In the genomic region with DNA sequence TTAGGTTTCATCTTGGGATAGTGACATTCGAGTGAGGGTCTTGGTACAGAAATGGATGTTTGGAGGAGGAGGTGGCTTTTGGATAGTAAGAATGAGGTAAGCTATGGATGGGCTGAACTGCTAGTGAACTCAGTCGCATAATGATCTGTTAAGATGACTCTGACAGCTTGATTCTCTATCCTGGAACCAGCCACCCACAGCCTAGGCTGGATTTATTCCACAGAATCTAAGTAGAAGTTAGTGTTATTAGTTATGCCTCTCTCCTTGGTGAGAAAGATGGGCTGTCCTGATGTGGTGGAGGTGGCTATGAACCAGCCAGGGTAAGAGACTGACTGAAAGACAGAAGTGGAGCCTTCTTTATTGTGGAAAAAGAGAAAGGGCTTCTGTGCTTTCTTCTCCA, we compare ENCODE assay signal across 31 cellular contexts. TPM values are rescaled to one million over a fixed set of nuclear protein-coding genes. Genes with fewer than 3 reads are reported as not detected.
"Had no signal": no experiment of that assay in that cellular context is flagged by ENCODE, and none has a peak within 500 bp of the region (broad histone marks: within the 10 kb centered on the region; RNA-seq: fewer than 3 reads in every experiment).

No MANE protein-coding gene starts in this region.

- H3K27me3 ChIP-seq: ascending aorta, cardiac muscle cell had no signal

- H3K4me3 ChIP-seq: ascending aorta, cardiac muscle cell had no signal

- ATAC-seq: activated CD8-positive, alpha-beta memory T cell treated with anti-CD3 and anti-CD28 coated beads, Interleukin-2, amount 10 ng/mL, durations not matched to agents 7 days and 5 days; activated CD8-positive, alpha-beta T cell treated with anti-CD3 and anti-CD28 coated beads, Interleukin-2, amount 10 ng/mL, durations not matched to agents 7 days and 5 days; activated naive CD8-positive, alpha-beta T cell treated with anti-CD3 and anti-CD28 coated beads, Interleukin-2, amount 50 U/mL, for 24 hours; T-cell; T-helper 17 cell had no signal

- FAIRE-seq: TTC549 had no signal

- H3K36me3 ChIP-seq: ascending aorta, cardiac muscle cell had no signal

- H3K9me3 ChIP-seq: ascending aorta had no signal

- DNase-seq: activated B cell treated with CpG ODN at 0.5 μM for 24 hours; activated CD4-positive, alpha-beta memory T cell treated with anti-CD3 and anti-CD28 coated beads, Interleukin-2, amount 10 ng/mL, durations not matched to agents 7 days and 5 days; activated CD4-positive, alpha-beta T cell treated with anti-CD3 and anti-CD28 coated beads for 4 hours; activated CD4-positive, alpha-beta T cell treated with anti-CD3 and anti-CD28 coated beads, Interleukin-2, amount 10 ng/mL, durations not matched to agents 7 days and 5 days; activated CD4-positive, alpha-beta T cell treated with anti-CD3 and anti-CD28 coated beads, Interleukin-2, amount 50 U/mL, for 48 hours; activated CD4-positive, CD25-positive, alpha-beta regulatory T cell treated with anti-CD3 and anti-CD28 coated beads, Interleukin-2, amount 50 U/mL, for 72 hours; activated CD8-positive, alpha-beta memory T cell treated with anti-CD3 and anti-CD28 coated beads for 24 hours; activated CD8-positive, alpha-beta memory T cell treated with anti-CD3 and anti-CD28 coated beads, Interleukin-2, amount 10 ng/mL, durations not matched to agents 7 days and 5 days; activated CD8-positive, alpha-beta memory T cell treated with anti-CD3 and anti-CD28 coated beads, Interleukin-2, amount 50 U/mL, for 48 hours; activated CD8-positive, alpha-beta T cell treated with anti-CD3 and anti-CD28 coated beads, Interleukin-2, amount 10 ng/mL, durations not matched to agents 7 days and 5 days; activated effector memory CD4-positive, alpha-beta T cell treated with Interleukin-2 at 50 U/mL for 16 hours; activated gamma-delta T cell; activated naive CD4-positive, alpha-beta T cell treated with anti-CD3 and anti-CD28 coated beads, Interleukin-2, amount 10 ng/mL, durations not matched to agents 7 days and 5 days; activated naive CD4-positive, alpha-beta T cell treated with Interleukin-2 at 50 U/mL for 16 hours; activated naive CD8-positive, alpha-beta T cell treated with anti-CD3 and anti-CD28 coated beads, Interleukin-2, amount 10 ng/mL, durations not matched to agents 7 days and 5 days; activated naive CD8-positive, alpha-beta T cell treated with anti-CD3 and anti-CD28 coated beads, Interleukin-2, amount 50 U/mL, for 24 hours; activated T-cell treated with anti-CD3 and anti-CD28 coated beads, Interleukin-2, amount 50 U/mL, for 24 hours; activated T-cell treated with anti-CD3 and anti-CD28 coated beads, Interleukin-2, amount 50 U/mL, for 48 hours; amygdala; cerebellar nuclear complex; T-cell; T-helper 17 cell had no signal

- H3K4me1 ChIP-seq: ascending aorta had no signal

- H3K27ac ChIP-seq: ascending aorta, cardiac muscle cell, VCaP had no signal

RNA-seq across cellular contexts. Expression of a gene that starts 22.4 kb away (rescaled TPM):
- total RNA-seq: activated B cell treated with CpG ODN at 0.5 μM for 24 hours; activated CD4-positive, alpha-beta memory T cell treated with anti-CD3 and anti-CD28 coated beads, Interleukin-2, amount 10 ng/mL, durations not matched to agents 7 days and 5 days; activated CD4-positive, alpha-beta T cell treated with anti-CD3 and anti-CD28 coated beads, Interleukin-2, amount 10 ng/mL, durations not matched to agents 7 days and 5 days; activated naive CD8-positive, alpha-beta T cell treated with anti-CD3 and anti-CD28 coated beads, Interleukin-2, amount 10 ng/mL, durations not matched to agents 7 days and 5 days; ascending aorta; cardiac muscle cell; T-helper 17 cell had no signal
- polyA plus RNA-seq: cardiac muscle cell had no signal

RNA-seq across cellular contexts. Expression of a gene that starts 25.0 kb away (rescaled TPM):
- total RNA-seq: activated B cell treated with CpG ODN at 0.5 μM for 24 hours; activated CD4-positive, alpha-beta memory T cell treated with anti-CD3 and anti-CD28 coated beads, Interleukin-2, amount 10 ng/mL, durations not matched to agents 7 days and 5 days; activated CD4-positive, alpha-beta T cell treated with anti-CD3 and anti-CD28 coated beads, Interleukin-2, amount 10 ng/mL, durations not matched to agents 7 days and 5 days; activated CD8-positive, alpha-beta memory T cell treated with anti-CD3 and anti-CD28 coated beads, Interleukin-2, amount 10 ng/mL, durations not matched to agents 7 days and 5 days; activated CD8-positive, alpha-beta T cell treated with anti-CD3 and anti-CD28 coated beads, Interleukin-2, amount 10 ng/mL, durations not matched to agents 7 days and 5 days; activated naive CD8-positive, alpha-beta T cell treated with anti-CD3 and anti-CD28 coated beads, Interleukin-2, amount 10 ng/mL, durations not matched to agents 7 days and 5 days; activated T-helper 2 cell treated with anti-CD3 and anti-CD28 coated beads, Interferon-gamma antibody, Interleukin-2, Interleukin-4, amounts not matched to agents 10 μg/mL and 5 μg/mL and 100 μg/mL, durations not matched to agents 14 hours and 24 hours and 36 hours; ascending aorta; bronchial epithelial cell; cardiac muscle cell; T-cell; T-helper 1 cell treated with Interleukin-12 subunit alpha and Interleukin-12 subunit beta and Interleukin-4 antibody, amounts not matched to agents 30 ng/mL and 1 ng/mL, for 36 hours; T-helper 17 cell; T-helper 2 cell treated with Interferon-gamma antibody and Interleukin-4, amounts not matched to agents 100 ng/mL and 5 ng/mL, for 36 hours had no signal
- polyA plus RNA-seq: adipose tissue, cardiac muscle cell had no signal

RNA-seq across cellular contexts. Expression of a gene that starts 31.3 kb away (rescaled TPM):
- total RNA-seq: activated B cell treated with CpG ODN at 0.5 μM for 24 hours; activated CD4-positive, alpha-beta memory T cell treated with anti-CD3 and anti-CD28 coated beads, Interleukin-2, amount 10 ng/mL, durations not matched to agents 7 days and 5 days; activated CD4-positive, alpha-beta T cell treated with anti-CD3 and anti-CD28 coated beads, Interleukin-2, amount 10 ng/mL, durations not matched to agents 7 days and 5 days; activated CD8-positive, alpha-beta memory T cell treated with anti-CD3 and anti-CD28 coated beads, Interleukin-2, amount 10 ng/mL, durations not matched to agents 7 days and 5 days; activated CD8-positive, alpha-beta T cell treated with anti-CD3 and anti-CD28 coated beads, Interleukin-2, amount 10 ng/mL, durations not matched to agents 7 days and 5 days; activated naive CD8-positive, alpha-beta T cell treated with anti-CD3 and anti-CD28 coated beads, Interleukin-2, amount 10 ng/mL, durations not matched to agents 7 days and 5 days; activated T-helper 2 cell treated with anti-CD3 and anti-CD28 coated beads, Interferon-gamma antibody, Interleukin-2, Interleukin-4, amounts not matched to agents 10 μg/mL and 5 μg/mL and 100 μg/mL, durations not matched to agents 14 hours and 24 hours and 36 hours; ascending aorta; cardiac muscle cell; T-cell; T-helper 1 cell treated with Interleukin-12 subunit alpha and Interleukin-12 subunit beta and Interleukin-4 antibody, amounts not matched to agents 30 ng/mL and 1 ng/mL, for 36 hours; T-helper 17 cell; T-helper 2 cell treated with Interferon-gamma antibody and Interleukin-4, amounts not matched to agents 100 ng/mL and 5 ng/mL, for 36 hours had no signal
- polyA plus RNA-seq: cardiac muscle cell had no signal

RNA-seq across cellular contexts. Expression of a gene that starts 40.1 kb away (rescaled TPM):
- total RNA-seq: activated B cell treated with CpG ODN at 0.5 μM for 24 hours; activated CD4-positive, alpha-beta memory T cell treated with anti-CD3 and anti-CD28 coated beads, Interleukin-2, amount 10 ng/mL, durations not matched to agents 7 days and 5 days; activated CD4-positive, alpha-beta T cell treated with anti-CD3 and anti-CD28 coated beads, Interleukin-2, amount 10 ng/mL, durations not matched to agents 7 days and 5 days; activated CD8-positive, alpha-beta memory T cell treated with anti-CD3 and anti-CD28 coated beads, Interleukin-2, amount 10 ng/mL, durations not matched to agents 7 days and 5 days; activated CD8-positive, alpha-beta T cell treated with anti-CD3 and anti-CD28 coated beads, Interleukin-2, amount 10 ng/mL, durations not matched to agents 7 days and 5 days; activated naive CD8-positive, alpha-beta T cell treated with anti-CD3 and anti-CD28 coated beads, Interleukin-2, amount 10 ng/mL, durations not matched to agents 7 days and 5 days; activated T-helper 2 cell treated with anti-CD3 and anti-CD28 coated beads, Interferon-gamma antibody, Interleukin-2, Interleukin-4, amounts not matched to agents 10 μg/mL and 5 μg/mL and 100 μg/mL, durations not matched to agents 14 hours and 24 hours and 36 hours; ascending aorta; bronchial epithelial cell; cardiac muscle cell; T-cell; T-helper 1 cell treated with Interleukin-12 subunit alpha and Interleukin-12 subunit beta and Interleukin-4 antibody, amounts not matched to agents 30 ng/mL and 1 ng/mL, for 36 hours; T-helper 17 cell; T-helper 2 cell treated with Interferon-gamma antibody and Interleukin-4, amounts not matched to agents 100 ng/mL and 5 ng/mL, for 36 hours had no signal
- polyA plus RNA-seq: adipose tissue, cardiac muscle cell had no signal

RNA-seq across cellular contexts. Expression of a gene that starts 49.9 kb away (rescaled TPM):
- total RNA-seq: activated B cell treated with CpG ODN at 0.5 μM for 24 hours; activated CD4-positive, alpha-beta memory T cell treated with anti-CD3 and anti-CD28 coated beads, Interleukin-2, amount 10 ng/mL, durations not matched to agents 7 days and 5 days; activated CD4-positive, alpha-beta T cell treated with anti-CD3 and anti-CD28 coated beads, Interleukin-2, amount 10 ng/mL, durations not matched to agents 7 days and 5 days; activated CD8-positive, alpha-beta memory T cell treated with anti-CD3 and anti-CD28 coated beads, Interleukin-2, amount 10 ng/mL, durations not matched to agents 7 days and 5 days; activated CD8-positive, alpha-beta T cell treated with anti-CD3 and anti-CD28 coated beads, Interleukin-2, amount 10 ng/mL, durations not matched to agents 7 days and 5 days; activated naive CD8-positive, alpha-beta T cell treated with anti-CD3 and anti-CD28 coated beads, Interleukin-2, amount 10 ng/mL, durations not matched to agents 7 days and 5 days; activated T-helper 2 cell treated with anti-CD3 and anti-CD28 coated beads, Interferon-gamma antibody, Interleukin-2, Interleukin-4, amounts not matched to agents 10 μg/mL and 5 μg/mL and 100 μg/mL, durations not matched to agents 14 hours and 24 hours and 36 hours; ascending aorta; bronchial epithelial cell; T-cell; T-helper 1 cell treated with Interleukin-12 subunit alpha and Interleukin-12 subunit beta and Interleukin-4 antibody, amounts not matched to agents 30 ng/mL and 1 ng/mL, for 36 hours; T-helper 17 cell; T-helper 2 cell treated with Interferon-gamma antibody and Interleukin-4, amounts not matched to agents 100 ng/mL and 5 ng/mL, for 36 hours had no signal
- polyA plus RNA-seq: adipose tissue, cardiac muscle cell had no signal
